2 cellular contexts compared by ENCODE assay signal in genomic region chr11:69882270-69882608, GRCh38.
TF ChIP-seq lines count a peak whose summit lies in the region.

No MANE protein-coding gene starts in this region.

TF ChIP-seq in A549, 52 proteins besides CTCF, POLR2A, EP300 and RAD21:
- no peak for TF ChIP-seq REST (IDR thresholded peaks at IDR 0.05)

TF ChIP-seq in IMR-90, 13 proteins besides CTCF, POLR2A, EP300 and RAD21 (continued from another document):
- TF ChIP-seq, protein P1, sequence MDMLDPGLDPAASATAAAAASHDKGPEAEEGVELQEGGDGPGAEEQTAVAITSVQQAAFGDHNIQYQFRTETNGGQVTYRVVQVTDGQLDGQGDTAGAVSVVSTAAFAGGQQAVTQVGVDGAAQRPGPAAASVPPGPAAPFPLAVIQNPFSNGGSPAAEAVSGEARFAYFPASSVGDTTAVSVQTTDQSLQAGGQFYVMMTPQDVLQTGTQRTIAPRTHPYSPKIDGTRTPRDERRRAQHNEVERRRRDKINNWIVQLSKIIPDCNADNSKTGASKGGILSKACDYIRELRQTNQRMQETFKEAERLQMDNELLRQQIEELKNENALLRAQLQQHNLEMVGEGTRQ (IDR thresholded peaks at IDR 0.05; ENCODE audit: low read depth, low read length): no peak
- TF ChIP-seq CHD1 (IDR thresholded peaks at IDR 0.05; ENCODE audit: low read depth, low read length) (no peak), MAZ (IDR thresholded peaks at IDR 0.05; ENCODE audit: borderline replicate concordance, low read depth, low read length) (no peak), CEBPB (IDR thresholded peaks at IDR 0.05; ENCODE audit: low read depth, low read length) (no peak), FOS (IDR thresholded peaks at IDR 0.05; ENCODE audit: low read depth, low read length) (no peak), ELK1 (IDR thresholded peaks at IDR 0.05; ENCODE audit: borderline replicate concordance, low read depth, low read length) (no peak), MXI1 (IDR thresholded peaks at IDR 0.05; ENCODE audit: borderline replicate concordance, low read depth, low read length) (no peak), NFE2L2 (IDR thresholded peaks at IDR 0.05; ENCODE audit: low read depth, low read length) (no peak), SMC3 (IDR thresholded peaks at IDR 0.05; ENCODE audit: low read depth, low read length) (no peak)
